ENCODE assay signal across 8 cellular contexts in genomic region chr6:43506667-43507471, GRCh38. TPM values are rescaled to one million over a fixed set of nuclear protein-coding genes. Genes with fewer than 3 reads are reported as not detected.
DNase-seq lines count a peak whose midpoint lies in the region; ATAC-seq and TF ChIP-seq lines count a peak whose summit lies in the region.

No MANE protein-coding gene starts in this region.

- no peaks in the 10 kb centered on the region for H3K9me3 Mint-ChIP-seq in activated T-helper 17 cell treated with anti-CD3 and anti-CD28 coated beads, Interleukin-2, amount 50 U/mL, for 72 hours

- H3K36me3 ChIP-seq in Loucy (ENCODE audit: insufficient read depth, low read length): peaks cover 26% of the 10 kb centered on the region; the same call in 1 of the 2 replicates

- no peak overlapping the region for H3K4me3 Mint-ChIP-seq in activated T-helper 17 cell treated with anti-CD3 and anti-CD28 coated beads, Interleukin-2, amount 50 U/mL, for 72 hours

- H3K79me2 ChIP-seq in Loucy (ENCODE audit: insufficient read depth, low read length): no peaks in the 10 kb centered on the region

- no peaks in the 10 kb centered on the region for H4K20me1 ChIP-seq in Loucy (ENCODE audit: insufficient read depth, low read length, poor library complexity, severe bottlenecking)

- DNase-seq in AG20443 (ENCODE audit: low spot score): peak; percentile 85
- DNase-seq in GM19238 (ENCODE audit: insufficient read length, low spot score): peak; percentile 80
- peak; percentile 42 to 70 for DNase-seq in SHP77 (lab: John Stamatoyannopoulos, UW)
- DNase-seq in fibroblast of villous mesenchyme (ENCODE audit: low read depth): peak; percentile 83
- DNase-seq in non-pigmented ciliary epithelial cell (ENCODE audit: low read depth): peak; percentile 35
- DNase-seq in superior temporal gyrus (ENCODE audit: extremely low spot score): peak; percentile 95

- H3K4me1 Mint-ChIP-seq in activated T-helper 17 cell treated with anti-CD3 and anti-CD28 coated beads, Interleukin-2, amount 50 U/mL, for 72 hours: peaks cover 6% of the 10 kb centered on the region

- no peak overlapping the region for H2AFZ ChIP-seq in Loucy (ENCODE audit: low read length)

- H3K4me2 ChIP-seq in Loucy (ENCODE audit: low read depth, low read length, poor library complexity, severe bottlenecking): no peak overlapping the region

- H3K4me3 ChIP-seq in Loucy (ENCODE audit: low read length, poor library complexity, severe bottlenecking): no peak overlapping the region
- H3K4me3 ChIP-seq in fibroblast of villous mesenchyme (ENCODE audit: low read depth, low read length): no peak overlapping the region

- no peaks in the 10 kb centered on the region for H3K4me1 ChIP-seq in Loucy (ENCODE audit: insufficient read depth, low read length, poor library complexity, severe bottlenecking)

- H3K27me3 Mint-ChIP-seq in activated T-helper 17 cell treated with anti-CD3 and anti-CD28 coated beads, Interleukin-2, amount 50 U/mL, for 72 hours: peaks cover 12% of the 10 kb centered on the region

- H3K27ac Mint-ChIP-seq in activated T-helper 17 cell treated with anti-CD3 and anti-CD28 coated beads, Interleukin-2, amount 50 U/mL, for 72 hours: peak overlapping the region; percentile 83

- no peaks in the 10 kb centered on the region for H3K9me3 ChIP-seq in Loucy (ENCODE audit: insufficient read depth, low read depth, low read length)

- ATAC-seq in activated T-helper 17 cell treated with anti-CD3 and anti-CD28 coated beads, Interleukin-2, amount 50 U/mL, for 72 hours (replicated peaks): peak; percentile 72

- H3K36me3 Mint-ChIP-seq in activated T-helper 17 cell treated with anti-CD3 and anti-CD28 coated beads, Interleukin-2, amount 50 U/mL, for 72 hours (ENCODE audit: low read depth): peaks cover 43% of the 10 kb centered on the region

- no peaks in the 10 kb centered on the region for H3K27me3 ChIP-seq in Loucy (ENCODE audit: insufficient read depth, low read length, poor library complexity, severe bottlenecking)

- H3F3A ChIP-seq in Loucy (ENCODE audit: low read depth): peaks cover 2% of the 10 kb centered on the region; the same call in 1 of the 2 replicates

- TF ChIP-seq CTCF in Loucy (conservative IDR thresholded peaks at IDR 0.05; ENCODE audit: low read length): peak; percentile 93
- TF ChIP-seq CTCF in fibroblast of villous mesenchyme (IDR thresholded peaks at IDR 0.05; ENCODE audit: insufficient read depth, low read depth, low read length): peak; percentile 94

- H3K9ac ChIP-seq in Loucy (ENCODE audit: low read depth, low read length, poor library complexity, severe bottlenecking): no peak overlapping the region

- H3K9me2 ChIP-seq in Loucy (replicated peaks; ENCODE audit: low read depth, low read length): no peaks in the 10 kb centered on the region

RNA-seq across cellular contexts. Expression of gene LRRC73, which starts 3.3 kb away (rescaled TPM):
- under 1 TPM; 0.26 to 0.35 TPM for total RNA-seq in activated T-helper 17 cell treated with anti-CD3 and anti-CD28 coated beads, Interleukin-2, amount 50 U/mL, for 72 hours
- under 0.01 TPM in 2 replicates for total RNA-seq in fibroblast of villous mesenchyme

RNA-seq across cellular contexts. Expression of gene YIPF3, which starts 9.9 kb away (rescaled TPM):
- 10 to 100 TPM; 51.5 to 66.7 TPM for total RNA-seq in activated T-helper 17 cell treated with anti-CD3 and anti-CD28 coated beads, Interleukin-2, amount 50 U/mL, for 72 hours
- 57.3 and 92.8 TPM in 2 replicates for total RNA-seq in fibroblast of villous mesenchyme

RNA-seq across cellular contexts. Expression of gene POLR1C, which starts 10.0 kb away (rescaled TPM):
- 10 to 100 TPM; 30.1 to 67.8 TPM for total RNA-seq in activated T-helper 17 cell treated with anti-CD3 and anti-CD28 coated beads, Interleukin-2, amount 50 U/mL, for 72 hours
- 28.5 and 35.8 TPM in 2 replicates for total RNA-seq in fibroblast of villous mesenchyme

RNA-seq across cellular contexts. Expression of gene TJAP1, which starts 29.5 kb away (rescaled TPM):
- total RNA-seq in activated T-helper 17 cell treated with anti-CD3 and anti-CD28 coated beads, Interleukin-2, amount 50 U/mL, for 72 hours: 10 to 100 TPM; 37.8 to 38.4 TPM
- 13.4 and 13.9 TPM in 2 replicates for total RNA-seq in fibroblast of villous mesenchyme

RNA-seq across cellular contexts. Expression of gene DLK2, which starts 51.5 kb away (rescaled TPM):
- total RNA-seq in activated T-helper 17 cell treated with anti-CD3 and anti-CD28 coated beads, Interleukin-2, amount 50 U/mL, for 72 hours: 1 to 10 TPM; 1.3 to 2.8 TPM
- total RNA-seq in fibroblast of villous mesenchyme: 0.64 and 1.7 TPM in 2 replicates

Comparison
In these comparisons a context has a peak if more than half of its experiments do, and no peak if none do; other contexts are left out.
1. DNase-seq: peak in every context shown above with its lines; median percentile 95 in superior temporal gyrus; 85 in AG20443; 83 in fibroblast of villous mesenchyme; 80 in GM19238; 56 in SHP77; 35 in non-pigmented ciliary epithelial cell.